In the genomic region with DNA sequence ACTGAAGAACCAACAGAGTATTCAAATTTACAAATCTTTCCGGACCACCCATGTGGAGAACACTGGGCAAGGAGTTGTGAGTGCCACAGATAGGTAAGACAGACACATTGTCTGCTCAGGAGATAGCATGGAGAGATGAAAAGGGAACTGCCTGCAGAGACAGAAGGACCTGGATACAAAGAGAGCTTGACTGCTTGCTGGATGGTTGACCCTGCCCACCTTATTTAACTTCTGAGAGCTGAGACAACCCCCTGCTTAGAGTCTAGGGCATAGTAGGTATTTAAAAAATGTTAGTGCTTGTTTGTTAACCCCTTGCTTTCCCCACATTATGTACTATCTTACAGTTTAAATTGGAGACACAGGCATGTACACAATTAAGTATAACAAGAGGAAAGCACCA, we compare ENCODE assay signal across 13 cellular contexts.
DNase-seq lines count a peak whose midpoint lies in the region; ATAC-seq and TF ChIP-seq lines count a peak whose summit lies in the region.
"Had no signal": no experiment of that assay in that cellular context is flagged by ENCODE, and none has a peak within 500 bp of the region (broad histone marks: within the 10 kb centered on the region; RNA-seq: fewer than 3 reads in every experiment).

No MANE protein-coding gene starts in this region.

- intact Hi-C loops in colonic mucosa (cut with DNase I): no loop called here

- H3K79me2 ChIP-seq in H9 (ENCODE audit: insufficient read depth, low read length) (no peaks in the 10 kb centered on the region), Karpas-422 (ENCODE audit: low read length) (no peaks in the 10 kb centered on the region)

- no peak for TF ChIP-seq CTCF in H9 (conservative IDR thresholded peaks at IDR 0.05)
- no peak for TF ChIP-seq CTCF in endodermal cell (conservative IDR thresholded peaks at IDR 0.05)
- TF ChIP-seq CTCF in colonic mucosa (IDR thresholded peaks at IDR 0.05): no peak

- H4K91ac ChIP-seq in H9 (ENCODE audit: insufficient read length, low read depth, low read length): no peak overlapping the region

- no peak overlapping the region for H3K4me3 ChIP-seq in endodermal cell (ENCODE audit: low read length)
- no peak overlapping the region for H3K4me3 ChIP-seq in Karpas-422 (ENCODE audit: low read length)
- H3K4me3 ChIP-seq in colonic mucosa: no peak overlapping the region
- H3K4me3 ChIP-seq: A549 had no signal

- H3K27ac ChIP-seq in H9 (ENCODE audit: insufficient read length, low read depth, low read length): no peak overlapping the region
- no peak overlapping the region for H3K27ac ChIP-seq in endodermal cell (ENCODE audit: low read depth, low read length)
- H3K27ac ChIP-seq in Karpas-422 (ENCODE audit: low read length): no peak overlapping the region
- H3K27ac ChIP-seq in colonic mucosa: no peak overlapping the region
- H3K27ac ChIP-seq: A549, C4-2B had no signal

- no peak overlapping the region for H3T11ph ChIP-seq in H9 (ENCODE audit: low read length)

- no peak overlapping the region for H2AK5ac ChIP-seq in H9 (ENCODE audit: insufficient read length, low read length)

- no peaks in the 10 kb centered on the region for H3K27me3 Mint-ChIP-seq in H9 (ENCODE audit: low read depth)
- H3K27me3 Mint-ChIP-seq in endodermal cell (ENCODE audit: insufficient read depth): no peaks in the 10 kb centered on the region
- H3K27me3 Mint-ChIP-seq: CD4-positive, alpha-beta memory T cell had no signal

- DNase-seq in H9: peak; percentile 32
- peak; percentile 61 for DNase-seq in endodermal cell
- peak; percentile 22 for DNase-seq in iPS-NIHi11 (ENCODE audit: low spot score)
- DNase-seq in Karpas-422: no peak
- DNase-seq in HK-2 (ENCODE audit: unreplicated experiment): no peak
- DNase-seq in colonic mucosa: no peak
- DNase-seq: BE2C; CD4-positive, alpha-beta memory T cell; DMS79 had no signal

- no peak overlapping the region for H3K14ac ChIP-seq in H9 (ENCODE audit: insufficient read depth, low read length)

- peaks cover 2% of the 10 kb centered on the region; the same call in 1 of the 2 replicates for H3K4me1 ChIP-seq in H9 (ENCODE audit: insufficient read depth, low read length)
- H3K4me1 ChIP-seq in endodermal cell (ENCODE audit: control insufficient read depth, insufficient read depth, low read length): no peaks in the 10 kb centered on the region
- no peaks in the 10 kb centered on the region for H3K4me1 ChIP-seq in Karpas-422 (ENCODE audit: low read length)
- no peaks in the 10 kb centered on the region for H3K4me1 ChIP-seq in colonic mucosa
- H3K4me1 ChIP-seq: A549, BE2C had no signal

- no peak overlapping the region for H2BK120ac ChIP-seq in H9 (ENCODE audit: low read depth, low read length, poor library complexity, severe bottlenecking)

- no peak overlapping the region for H3K4me2 ChIP-seq in H9 (ENCODE audit: insufficient read depth, insufficient read length, low read length)
- no peak overlapping the region for H3K4me2 ChIP-seq in Karpas-422 (ENCODE audit: low read depth, low read length, poor library complexity, severe bottlenecking)
- H3K4me2 ChIP-seq: A549 had no signal

- no peak overlapping the region for H2BK15ac ChIP-seq in H9 (ENCODE audit: low read depth, low read length)

- H3K18ac ChIP-seq in H9 (ENCODE audit: insufficient read length, low read depth, low read length): no peak overlapping the region

- H3K23me2 ChIP-seq in H9 (ENCODE audit: insufficient read length, low read depth, low read length, poor library complexity, severe bottlenecking): no peaks in the 10 kb centered on the region

- H3K23ac ChIP-seq in H9 (ENCODE audit: insufficient read length, low read depth, low read length): no peak overlapping the region

- H3K4me3 Mint-ChIP-seq in H9 (peak overlapping the region in 1 of 2 experiments; percentile 9; a peak in 1 of 5 replicates), endodermal cell (no peak overlapping the region)
- H3K4me3 Mint-ChIP-seq: CD4-positive, alpha-beta memory T cell had no signal

- no peak overlapping the region for H2AFZ ChIP-seq in H9 (ENCODE audit: low read length)
- H2AFZ ChIP-seq in Karpas-422 (ENCODE audit: low read length): no peak overlapping the region

- no peak overlapping the region for H3K56ac ChIP-seq in H9 (ENCODE audit: insufficient read length, low read depth, low read length)

- H3K4me1 Mint-ChIP-seq in H9 (peaks cover 17 to 21% of the 10 kb centered on the region in 2 experiments), endodermal cell (peaks cover 19% of the 10 kb centered on the region)
- H3K4me1 Mint-ChIP-seq: CD4-positive, alpha-beta memory T cell had no signal

- H2BK20ac ChIP-seq in H9 (ENCODE audit: low read depth, low read length, poor library complexity, severe bottlenecking): no peak overlapping the region

- no peaks in the 10 kb centered on the region for H3K9me3 Mint-ChIP-seq in H9
- H3K9me3 Mint-ChIP-seq in endodermal cell: no peaks in the 10 kb centered on the region

- peak overlapping the region in 2 of 3 experiments; percentile 28 to 29; a peak in 3 of 7 replicates for H3K27ac Mint-ChIP-seq in H9
- H3K27ac Mint-ChIP-seq in endodermal cell: no peak overlapping the region
- H3K27ac Mint-ChIP-seq: CD4-positive, alpha-beta memory T cell had no signal

- H3K36me3 Mint-ChIP-seq in H9 (ENCODE audit: insufficient read depth in 1 of 3, low read depth in 3 of 3): no peaks in the 10 kb centered on the region
- H3K36me3 Mint-ChIP-seq in endodermal cell (ENCODE audit: low read depth): no peaks in the 10 kb centered on the region
- H3K36me3 Mint-ChIP-seq: CD4-positive, alpha-beta memory T cell had no signal

- H3K27me3 ChIP-seq in H9 (ENCODE audit: insufficient read depth, low read length): no peaks in the 10 kb centered on the region
- no peaks in the 10 kb centered on the region for H3K27me3 ChIP-seq in endodermal cell (ENCODE audit: control insufficient read depth, insufficient read depth, low read length, poor library complexity, severe bottlenecking)
- H3K27me3 ChIP-seq in Karpas-422 (ENCODE audit: low read length): no peaks in the 10 kb centered on the region
- no peaks in the 10 kb centered on the region for H3K27me3 ChIP-seq in colonic mucosa
- H3K27me3 ChIP-seq: BE2C had no signal

- H4K8ac ChIP-seq in H9 (replicated peaks; ENCODE audit: insufficient read length, low read depth, low read length): no peak overlapping the region

- no CpG with 5 or more reads among the region's 1 CpG for WGBS in H9 (ENCODE audit: extremely low coverage, insufficient read length, low lambda C conversion rate)
- 32% methylated on average over 1 of the region's 1 CpG; no CpG with 5 or more reads in 1 of the 2 experiments for WGBS in endodermal cell (ENCODE audit: insufficient coverage in 1 of 2, insufficient read length in 1 of 2), 2 experiments

- no peak overlapping the region for H4K5ac ChIP-seq in H9 (ENCODE audit: insufficient read length, low read depth, low read length)

- no peaks in the 10 kb centered on the region for H3K79me1 ChIP-seq in H9 (ENCODE audit: insufficient read depth, low read depth, low read length, poor library complexity, severe bottlenecking)

- no peaks in the 10 kb centered on the region for H4K20me1 ChIP-seq in H9 (ENCODE audit: control insufficient read depth, insufficient read depth, insufficient read length)
- H4K20me1 ChIP-seq in Karpas-422 (ENCODE audit: insufficient read depth, low read depth, low read length): no peaks in the 10 kb centered on the region

- no peak overlapping the region for H2BK5ac ChIP-seq in H9 (ENCODE audit: insufficient read length, low read length)

- no peak overlapping the region for H3K4ac ChIP-seq in H9 (ENCODE audit: low read depth, low read length)

- H3K9me3 ChIP-seq in H9 (ENCODE audit: control insufficient read depth, low read depth, low read length) (no peaks in the 10 kb centered on the region), endodermal cell (ENCODE audit: control insufficient read depth, low read length) (no peaks in the 10 kb centered on the region), Karpas-422 (ENCODE audit: low read length) (no peaks in the 10 kb centered on the region), colonic mucosa (no peaks in the 10 kb centered on the region)
- H3K9me3 ChIP-seq: A549, BE2C had no signal

- H3K9me2 ChIP-seq in Karpas-422 (replicated peaks; ENCODE audit: insufficient read depth, low read length): no peaks in the 10 kb centered on the region

- no peaks in the 10 kb centered on the region for H3K36me3 ChIP-seq in endodermal cell (ENCODE audit: control insufficient read depth, insufficient read depth, low read length)
- H3K36me3 ChIP-seq in Karpas-422 (ENCODE audit: insufficient read depth, low read length): no peaks in the 10 kb centered on the region
- H3K36me3 ChIP-seq in colonic mucosa: no peaks in the 10 kb centered on the region
- H3K36me3 ChIP-seq: BE2C had no signal

- H3K9ac ChIP-seq in H9 (ENCODE audit: extremely low read depth, insufficient read length, low read length) (no peak overlapping the region), endodermal cell (ENCODE audit: extremely low read depth, low read length, poor library complexity, severe bottlenecking) (no peak overlapping the region), Karpas-422 (ENCODE audit: low read length) (no peak overlapping the region), colonic mucosa (ENCODE audit: low read depth in 2 of 2, low read length in 2 of 2) (no peak overlapping the region)

- no peak for ATAC-seq in GM18511 (IDR thresholded peaks at IDR 0.05; ENCODE audit: unreplicated experiment)
- ATAC-seq: HepG2 had no signal

- H2BK12ac ChIP-seq in H9 (ENCODE audit: insufficient read length, low read depth, low read length): no peak overlapping the region

Comparison
In these comparisons a context has a peak if more than half of its experiments do, and no peak if none do; other contexts are left out.
1. DNase-seq: peak in H9 (single experiment), endodermal cell (single experiment) and iPS-NIHi11 (single experiment); none in Karpas-422 (single experiment), HK-2 (single experiment) and colonic mucosa (single experiment).